In the genomic region with DNA sequence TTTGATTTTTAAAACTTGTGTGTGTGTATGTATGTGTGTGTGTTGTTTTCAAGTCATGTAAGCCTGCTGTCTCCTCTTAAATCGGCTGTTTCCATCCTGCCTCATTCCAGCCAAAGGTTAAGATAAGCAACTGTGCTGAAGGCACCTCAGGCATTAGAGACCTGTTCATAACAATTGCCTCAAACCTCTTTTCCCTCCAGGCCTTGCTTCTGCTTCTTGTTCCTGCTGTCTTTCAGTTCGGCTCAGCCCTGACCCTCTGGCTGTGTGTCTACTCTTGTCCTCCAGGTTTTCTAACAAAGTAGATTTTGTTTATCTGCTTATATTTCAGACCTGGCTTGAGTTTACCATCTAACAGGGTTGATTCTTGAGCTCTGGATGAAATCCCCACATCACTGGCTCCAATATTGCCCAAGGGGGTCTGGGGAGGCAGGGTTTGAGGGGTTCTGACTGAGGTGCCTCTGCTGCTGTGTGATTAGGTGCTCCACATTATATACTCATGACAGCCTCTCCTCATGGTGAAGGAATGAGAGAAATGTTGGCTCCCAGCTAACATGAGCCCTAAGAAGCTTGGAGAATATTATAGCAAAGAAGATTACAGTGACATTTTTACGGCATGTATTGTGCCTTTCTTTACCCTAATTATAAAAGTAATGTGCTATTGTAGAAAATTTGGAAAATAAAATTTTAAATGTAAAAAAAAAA, we compare ENCODE assay signal across 26 cellular contexts.
DNase-seq lines count a peak whose midpoint lies in the region; ATAC-seq and TF ChIP-seq lines count a peak whose summit lies in the region.
"Had no signal": no experiment of that assay in that cellular context is flagged by ENCODE, and none has a peak within 500 bp of the region (broad histone marks: within the 10 kb centered on the region; RNA-seq: fewer than 3 reads in every experiment).

No MANE protein-coding gene starts in this region.

- no peaks in the 10 kb centered on the region for H3K79me1 ChIP-seq in neuronal stem cell (ENCODE audit: low read depth, low read length)

- no peaks in the 10 kb centered on the region for H3K27me3 Mint-ChIP-seq in stimulated activated naive CD8-positive, alpha-beta T cell treated with anti-CD3 and anti-CD28 coated beads, Interleukin-15, amount 100 ng/mL, for 72 hours

- H3K18ac ChIP-seq in neuronal stem cell (ENCODE audit: low read length) = no peak overlapping the region

- no peak overlapping the region for H4K91ac ChIP-seq in neuronal stem cell (ENCODE audit: low read depth, low read length, poor library complexity)

- H3K9ac ChIP-seq in neuronal stem cell (ENCODE audit: low read depth, low read length, poor library complexity) = no peak overlapping the region

- H2AK5ac ChIP-seq in neuronal stem cell (ENCODE audit: low read depth, low read length) = no peak overlapping the region

- BruUV-seq in PC-9 (replicated peaks; lab: Mats Ljungman, UMichigan) = no TSS peak

- H2AFZ ChIP-seq in neuronal stem cell (ENCODE audit: low read length) = peak overlapping the region; percentile 11
- no peak overlapping the region for H2AFZ ChIP-seq in PC-9

- no peak overlapping the region for H3K23ac ChIP-seq in neuronal stem cell (ENCODE audit: low read depth, low read length, poor library complexity)

- H2BK12ac ChIP-seq in neuronal stem cell (ENCODE audit: low read length) = no peak overlapping the region

- POLR2A ChIA-PET in PC-9 (lab: Charles Lee; ENCODE audit: unreplicated experiment) = no interaction called here

- no peak overlapping the region for H4K8ac ChIP-seq in neuronal stem cell (ENCODE audit: low read depth, low read length)

- H3K4ac ChIP-seq in neuronal stem cell (ENCODE audit: low read length) = no peak overlapping the region

- ATAC-seq in stimulated activated naive CD8-positive, alpha-beta T cell treated with anti-CD3 and anti-CD28 coated beads, Interleukin-15, amount 100 ng/mL, for 72 hours = no peak
- ATAC-seq in stimulated activated naive CD8-positive, alpha-beta T cell treated with anti-CD3 and anti-CD28 coated beads, Interleukin-15, Interleukin-2, amounts not matched to agents 100 U/mL and 50 U/mL, for 24 hours = no peak
- peak in 2 of 4 donors; percentile 35 to 64 for ATAC-seq in heart left ventricle
- no peak for ATAC-seq in left lobe of liver
- ATAC-seq: activated T-cell treated with anti-CD3 and anti-CD28 coated beads, Interleukin-2, amount 50 U/mL, for 4 hours; naive thymus-derived CD4-positive, alpha-beta T cell; right lobe of liver had no signal

- no peak overlapping the region for H3K14ac ChIP-seq in neuronal stem cell (ENCODE audit: low read length)

- H3K27me3 ChIP-seq in heart left ventricle = no peaks in the 10 kb centered on the region
- no peaks in the 10 kb centered on the region for H3K27me3 ChIP-seq in neuronal stem cell (ENCODE audit: control insufficient read depth in 3 of 3, insufficient read depth in 3 of 3, low read depth in 1 of 3, low read length in 3 of 3)
- H3K27me3 ChIP-seq in PC-9 (ENCODE audit: insufficient read depth, low read depth) = no peaks in the 10 kb centered on the region
- H3K27me3 ChIP-seq: adrenal gland, breast epithelium, esophagus squamous epithelium, right lobe of liver, transverse colon had no signal

- peak overlapping the region in 8 of 12 donors; percentile 6 to 62 (median 47) for H3K27ac ChIP-seq in heart left ventricle
- no peak overlapping the region for H3K27ac ChIP-seq in neuronal stem cell (replicated peaks; ENCODE audit: low read length)
- H3K27ac ChIP-seq in PC-9 = no peak overlapping the region
- H3K27ac ChIP-seq: adrenal gland, breast epithelium, esophagus squamous epithelium, right lobe of liver, SK-N-MC had no signal

- no peaks in the 10 kb centered on the region for H3K9me3 Mint-ChIP-seq in stimulated activated naive CD8-positive, alpha-beta T cell treated with anti-CD3 and anti-CD28 coated beads, Interleukin-15, amount 100 ng/mL, for 72 hours
- H3K9me3 Mint-ChIP-seq: activated T-cell treated with anti-CD3 and anti-CD28 coated beads, Interleukin-2, amount 50 U/mL, for 4 hours had no signal

- H3K4me2 ChIP-seq in neuronal stem cell (ENCODE audit: insufficient read depth, low read length, poor library complexity, severe bottlenecking) (no peak overlapping the region), PC-9 (no peak overlapping the region)

- no peaks in the 10 kb centered on the region for H3K9me2 ChIP-seq in PC-9 (ENCODE audit: insufficient read depth)

- no peak for TF ChIP-seq CTCF in heart left ventricle (IDR thresholded peaks at IDR 0.05)
- no peak for TF ChIP-seq CTCF in PC-9 (conservative IDR thresholded peaks at IDR 0.05)

- H3K36me3 ChIP-seq in heart left ventricle = no peaks in the 10 kb centered on the region
- H3K36me3 ChIP-seq in neuronal stem cell (replicated peaks in 1 of 2; ENCODE audit: control insufficient read depth in 2 of 2, insufficient read depth in 2 of 2, low read length in 2 of 2) = no peaks in the 10 kb centered on the region
- H3K36me3 ChIP-seq in PC-9 (ENCODE audit: low read depth) = no peaks in the 10 kb centered on the region
- H3K36me3 ChIP-seq: adrenal gland, breast epithelium, esophagus squamous epithelium, right lobe of liver, transverse colon had no signal

- H3K4me1 ChIP-seq in heart left ventricle (peaks cover 0 to 28% (median 13%) of the 10 kb centered on the region in 12 donors), neuronal stem cell (ENCODE audit: control insufficient read depth in 2 of 2, insufficient read depth in 1 of 2, low read depth in 1 of 2, low read length in 2 of 2) (no peaks in the 10 kb centered on the region), PC-9 (replicated peaks; ENCODE audit: insufficient read depth) (no peaks in the 10 kb centered on the region)
- H3K4me1 ChIP-seq: adrenal gland, breast epithelium, right lobe of liver had no signal

- DNase-seq in stimulated activated naive CD8-positive, alpha-beta T cell treated with anti-CD3 and anti-CD28 coated beads, Interleukin-15, amount 100 ng/mL, for 72 hours = no peak
- no peak for DNase-seq in stimulated activated naive CD8-positive, alpha-beta T cell treated with anti-CD3 and anti-CD28 coated beads, Interleukin-15, Interleukin-2, amounts not matched to agents 100 U/mL and 50 U/mL, for 24 hours
- DNase-seq in heart left ventricle (no peak), neuronal stem cell (ENCODE audit: low spot score) (no peak), NCI-H146 (lab: John Stamatoyannopoulos, UW) (no peak), DMS153 treated with DMSO at 0.1 percent for 48 hours (lab: John Stamatoyannopoulos, UW; ENCODE audit: unreplicated experiment) (no peak), PC-9 (no peak), left lobe of liver (ENCODE audit: low spot score) (no peak)
- DNase-seq: activated CD4-positive, alpha-beta T cell treated with anti-CD3 and anti-CD28 coated beads for 4 hours; activated T-cell treated with anti-CD3 and anti-CD28 coated beads, Interleukin-2, amount 50 U/mL, for 4 hours; adrenal gland; COR-L47; cortex of kidney; endodermal cell; esophagus squamous epithelium; GOT3; KG1; naive thymus-derived CD4-positive, alpha-beta T cell; NCI-H1436 treated with DMSO at 0.1 percent for 48 hours; NCI-H526 treated with DMSO at 0.1 percent for 48 hours; right lobe of liver; RPMI8226; T-helper 2 cell; transverse colon had no signal

- TF ChIP-seq POLR2A in heart left ventricle (IDR thresholded peaks at IDR 0.05) = no peak

- no peak overlapping the region for H2BK15ac ChIP-seq in neuronal stem cell (ENCODE audit: low read length)

- H3K4me3 Mint-ChIP-seq in stimulated activated naive CD8-positive, alpha-beta T cell treated with anti-CD3 and anti-CD28 coated beads, Interleukin-15, amount 100 ng/mL, for 72 hours = no peak overlapping the region
- H3K4me3 Mint-ChIP-seq: activated T-cell treated with anti-CD3 and anti-CD28 coated beads, Interleukin-2, amount 50 U/mL, for 4 hours; endodermal cell; naive thymus-derived CD4-positive, alpha-beta T cell had no signal

- 42 to 57% (median 49%) methylated on average over 3 of the region's 3 CpGs for WGBS in heart left ventricle, 4 donors
- WGBS in neuronal stem cell (ENCODE audit: extremely low coverage in 2 of 2, insufficient read length in 2 of 2, insufficient replicate concordance in 1 of 2), 2 donors = no CpG with 5 or more reads among the region's 3 CpGs

- CTCF ChIA-PET in PC-9 (lab: Charles Lee) = no interaction called here

- intact Hi-C loops in heart left ventricle (cut with DNase I) (no loop called here), PC-9 (cut with micrococcal nuclease; ENCODE audit: unreplicated experiment) (no loop called here)

- peak overlapping the region; percentile 42 to 53 for H3K27ac Mint-ChIP-seq in stimulated activated naive CD8-positive, alpha-beta T cell treated with anti-CD3 and anti-CD28 coated beads, Interleukin-15, amount 100 ng/mL, for 72 hours
- H3K27ac Mint-ChIP-seq: endodermal cell had no signal

- peaks cover 0 to 6% (median 0%) of the 10 kb centered on the region in 12 donors for H3K9me3 ChIP-seq in heart left ventricle
- H3K9me3 ChIP-seq in neuronal stem cell (replicated peaks in 1 of 2; ENCODE audit: control insufficient read depth in 2 of 2, insufficient read depth in 1 of 2, low read depth in 1 of 2, low read length in 2 of 2) = no peaks in the 10 kb centered on the region
- no peaks in the 10 kb centered on the region for H3K9me3 ChIP-seq in PC-9 (ENCODE audit: insufficient read depth, low read depth)
- H3K9me3 ChIP-seq: adrenal gland, breast epithelium, esophagus squamous epithelium, right lobe of liver, transverse colon had no signal

- no peak overlapping the region for H3K4me3 ChIP-seq in heart left ventricle
- H3K4me3 ChIP-seq in neuronal stem cell (ENCODE audit: low read length in 2 of 2) = no peak overlapping the region
- H3K4me3 ChIP-seq in PC-9 = no peak overlapping the region
- H3K4me3 ChIP-seq: adrenal gland, breast epithelium, esophagus squamous epithelium, right lobe of liver, SK-N-MC, transverse colon had no signal

- H3K79me2 ChIP-seq in PC-9 (ENCODE audit: low read depth) = no peaks in the 10 kb centered on the region

- H2BK120ac ChIP-seq in neuronal stem cell (ENCODE audit: low read depth, low read length) = no peak overlapping the region

- H3K4me1 Mint-ChIP-seq in stimulated activated naive CD8-positive, alpha-beta T cell treated with anti-CD3 and anti-CD28 coated beads, Interleukin-15, amount 100 ng/mL, for 72 hours = peaks cover 11% of the 10 kb centered on the region
- H3K4me1 Mint-ChIP-seq: naive thymus-derived CD4-positive, alpha-beta T cell had no signal

- no peak overlapping the region for H2BK5ac ChIP-seq in neuronal stem cell (ENCODE audit: low read length)

- no peaks in the 10 kb centered on the region for H3F3A ChIP-seq in PC-9 (ENCODE audit: insufficient read depth, low read depth)

- H4K20me1 ChIP-seq in PC-9 (ENCODE audit: insufficient read depth) = no peaks in the 10 kb centered on the region

Comparison
In these comparisons a context has a peak if more than half of its experiments do, and no peak if none do; other contexts are left out.
1. H3K27ac ChIP-seq: peak in heart left ventricle (8 of 12); none in neuronal stem cell (single experiment) and PC-9 (single experiment).